In the genomic region with DNA sequence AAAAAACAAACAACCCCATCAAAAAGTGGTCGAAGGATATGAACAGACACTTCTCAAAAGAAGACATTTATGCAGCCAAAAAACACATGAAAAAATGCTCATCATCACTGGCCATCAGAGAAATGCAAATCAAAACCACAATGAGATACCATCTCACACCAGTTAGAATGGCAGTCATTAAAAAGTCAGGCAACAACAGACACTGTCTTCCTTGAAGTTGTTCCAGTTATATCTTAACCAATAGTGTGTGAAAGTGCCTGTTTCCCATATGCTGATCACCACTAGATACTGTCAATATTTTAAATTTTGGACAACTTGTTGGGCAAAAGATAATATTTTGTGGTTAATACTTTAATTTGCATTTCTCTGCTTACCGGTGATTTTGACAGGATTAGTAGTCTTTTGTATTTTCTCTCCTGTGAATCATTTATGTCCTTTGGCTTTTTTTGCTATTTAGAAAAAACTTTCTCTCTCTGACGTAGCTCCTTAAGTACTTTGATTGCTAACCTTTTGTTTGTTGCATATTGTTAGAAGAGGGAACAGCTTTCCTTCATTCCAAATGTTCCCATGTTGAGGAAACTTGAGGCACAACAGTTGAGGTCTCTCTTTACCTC, we compare ENCODE assay signal across 12 cellular contexts. TPM values are rescaled to one million over a fixed set of nuclear protein-coding genes. Genes with fewer than 3 reads are reported as not detected.
DNase-seq lines count a peak whose midpoint lies in the region; ATAC-seq, FAIRE-seq and TF ChIP-seq lines count a peak whose summit lies in the region.
"Not testable (repeated sequence)": the region's sequence is repeated elsewhere in the genome, so short reads cannot be mapped to it uniquely, and the experiment has no call there.
"Had no signal": no experiment of that assay in that cellular context is flagged by ENCODE, and none has a peak within 500 bp of the region (broad histone marks: within the 10 kb centered on the region; RNA-seq: fewer than 3 reads in every experiment).

No MANE protein-coding gene starts in this region.

- H2AFZ ChIP-seq in GM12878 (ENCODE audit: control insufficient read depth, low read depth, low read length) = not testable (repeated sequence)

- RAD21 ChIA-PET in GM12878 (lab: Charles Lee; ENCODE audit: unreplicated experiment) = not testable (repeated sequence)

- not testable (repeated sequence) for H4K20me1 ChIP-seq in GM12878 (ENCODE audit: control insufficient read depth, insufficient read depth)

- FAIRE-seq in GM19239 (lab: Jason Lieb, UNC) (peak; percentile 26), GM12878 (lab: Jason Lieb, UNC) (peak; percentile 62)

- not testable (repeated sequence) for TF ChIP-seq CTCF in GM12878 (IDR thresholded peaks at IDR 0.05 in 2 of 3, conservative IDR thresholded peaks at IDR 0.05 in 1 of 3; ENCODE audit: control insufficient read depth in 2 of 3, extremely low read depth in 1 of 3, insufficient read depth in 1 of 3, low read depth in 3 of 3, low read length in 3 of 3)

- not testable (repeated sequence) for H3K4me1 ChIP-seq in GM12878 (ENCODE audit: control insufficient read depth, insufficient read depth, low read length)

- not testable (repeated sequence) for H3K79me2 ChIP-seq in GM12878 (ENCODE audit: control insufficient read depth, insufficient read depth, low read length)

- H3K27ac ChIP-seq in GM12878 (ENCODE audit: control insufficient read depth, insufficient read depth) = not testable (repeated sequence)

- POLR2A ChIA-PET in GM12878 (lab: Charles Lee) = not testable (repeated sequence)

- DNase-seq in GM19239 (ENCODE audit: insufficient read length, low spot score) = not testable (repeated sequence)
- peak; percentile 17 for DNase-seq in GM12878 (ENCODE audit: low read depth, low spot score)

- TF ChIP-seq POLR2A in GM12878 (IDR thresholded peaks at IDR 0.05; ENCODE audit: low read depth, low read length) = not testable (repeated sequence)

- intact Hi-C loops in GM12878 (cut with micrococcal nuclease; ENCODE audit: unreplicated experiment) = not testable (repeated sequence)

- CTCF ChIA-PET in GM12878 (lab: Yijun Ruan, JAX) = not testable (repeated sequence)

- ATAC-seq in GM18867 (IDR thresholded peaks at IDR 0.05; ENCODE audit: unreplicated experiment) = peak; percentile 47
- ATAC-seq in HG02938 (IDR thresholded peaks at IDR 0.05; ENCODE audit: unreplicated experiment) = peak; percentile 66
- ATAC-seq in HG03354 (IDR thresholded peaks at IDR 0.05; ENCODE audit: poor library complexity, severe bottlenecking, unreplicated experiment) = peak; percentile 84
- peak; percentile 59 for ATAC-seq in HG03460 (IDR thresholded peaks at IDR 0.05; ENCODE audit: unreplicated experiment)
- ATAC-seq in GM12878 = peak; percentile 83

- SMC1A ChIA-PET in GM12878 (lab: Charles Lee; ENCODE audit: uncharacterized antibody, unreplicated experiment) = not testable (repeated sequence)

- TF ChIP-seq EP300 in GM12878 (IDR thresholded peaks at IDR 0.05; ENCODE audit: borderline replicate concordance in 1 of 2, control insufficient read depth in 1 of 2, low read depth in 2 of 2, low read length in 2 of 2) = not testable (repeated sequence)

- BruUV-seq in GM12878 (replicated peaks; lab: Mats Ljungman, UMichigan) = not testable (repeated sequence)

- WGBS in GM12878 (ENCODE audit: insufficient coverage, insufficient replicate concordance, low lambda C conversion rate, missing lambda C conversion rate) = 0% methylated on average over 3 of the region's 3 CpGs

- not testable (repeated sequence) for H3K27me3 ChIP-seq in GM12878 (replicated peaks in 1 of 2; ENCODE audit: control insufficient read depth in 2 of 2, insufficient read depth in 2 of 2, low read length in 1 of 2)

- in situ Hi-C loops in GM12878 (cut with MboI) = not testable (repeated sequence)

- H3K4me2 ChIP-seq in GM12878 (ENCODE audit: control insufficient read depth, insufficient read depth) = not testable (repeated sequence)

- not testable (repeated sequence) for H3K9ac ChIP-seq in GM12878 (ENCODE audit: control insufficient read depth, insufficient read depth, low read length)

- H3K4me3 ChIP-seq in GM12878 = not testable (repeated sequence)

- not testable (repeated sequence) for TF ChIP-seq RAD21 in GM12878 (IDR thresholded peaks at IDR 0.05; ENCODE audit: insufficient read depth, low read depth, low read length)

- not testable (repeated sequence) for H3K36me3 ChIP-seq in GM12878 (ENCODE audit: control insufficient read depth in 2 of 2, insufficient read depth in 2 of 2, low read length in 1 of 2)

- not testable (repeated sequence) for H3K9me3 ChIP-seq in GM12878 (replicated peaks; ENCODE audit: control insufficient read depth, insufficient read depth, low read length)

TF ChIP-seq in GM12878, 131 proteins besides CTCF, POLR2A, EP300 and RAD21:
- TF ChIP-seq DPF2 (IDR thresholded peaks at IDR 0.05) (peak; percentile 39; the same call in 1 of the 2 replicates), ATF7 (IDR thresholded peaks at IDR 0.05; ENCODE audit: low read depth) (peak; percentile 35; the same call in 1 of the 2 replicates), IKZF2 (IDR thresholded peaks at IDR 0.05) (0 out of 4 replicates have a peak, but pooled peaks of 1 of the 2 experiments have one; percentile 12), MTA2 (IDR thresholded peaks at IDR 0.05; ENCODE audit: low read depth) (peak; percentile 82)

RNA-seq across cellular contexts. Expression of a gene that starts 17.0 kb away (rescaled TPM):
- not detected in 2 replicates for total RNA-seq in GM12878 (2013; cell fraction: nucleolus; rRNA removed)
- total RNA-seq in GM12878 (2014; rRNA removed) = not detected in 2 replicates
- total RNA-seq in GM12878 (2014; rRNA removed; fragmentation: Illumina TruSeq; extraction: Trizol) = not detected in 2 replicates
- total RNA-seq in GM12878 (2021) = not detected in 2 replicates
- not detected for polyA plus RNA-seq in GM12878 (2011; ENCODE audit: low read depth)
- polyA plus RNA-seq in GM12878 (2011; rRNA removed) = not detected in 2 replicates
- polyA plus RNA-seq in GM12878 (2011; cell fraction: cytosol; rRNA removed) = not detected in 2 replicates
- not detected in 2 replicates for polyA plus RNA-seq in GM12878 (2011; cell fraction: nucleus; rRNA removed)
- not detected in 2 replicates for polyA plus RNA-seq in GM12878 (2012)
- polyA plus RNA-seq in GM12878 (2014; fragmentation: Illumina TruSeq; extraction: Trizol) = not detected in 2 replicates
- not detected for polyA plus RNA-seq in GM12878 (2014; fragmentation: Nextera tagmentation; extraction: Ambion mirVana)
- not detected in 2 replicates for polyA plus RNA-seq in GM12878 (2014; rRNA removed)
- polyA plus RNA-seq in GM12878 (2016; fragmentation: Nextera tagmentation; extraction: Ambion mirVana) = not detected
- polyA minus RNA-seq in GM12878 (2011; rRNA and poly(A)+ RNA removed) = not detected in 2 replicates
- not detected in 2 replicates for polyA minus RNA-seq in GM12878 (2011; cell fraction: cytosol; rRNA and poly(A)+ RNA removed)
- polyA minus RNA-seq in GM12878 (2011; cell fraction: nucleus; rRNA and poly(A)+ RNA removed) = not detected in 2 replicates
- total RNA-seq: Caco-2; CD4-positive, alpha-beta T cell; GM23248; H4; IMR-90; K562 had no signal
- polyA plus RNA-seq: GM23248, IMR-90, K562 had no signal

RNA-seq across cellular contexts. Expression of a gene that starts 30.4 kb away (rescaled TPM):
- not detected in 2 replicates for total RNA-seq in GM12878 (2013; cell fraction: nucleolus; rRNA removed)
- not detected in 2 replicates for total RNA-seq in GM12878 (2014; rRNA removed)
- not detected in 2 replicates for total RNA-seq in GM12878 (2014; rRNA removed; fragmentation: Illumina TruSeq; extraction: Trizol)
- not detected in 2 replicates for total RNA-seq in GM12878 (2021)
- not detected for polyA plus RNA-seq in GM12878 (2011; ENCODE audit: low read depth)
- not detected in 2 replicates for polyA plus RNA-seq in GM12878 (2011; rRNA removed)
- polyA plus RNA-seq in GM12878 (2011; cell fraction: cytosol; rRNA removed) = not detected in 2 replicates
- polyA plus RNA-seq in GM12878 (2011; cell fraction: nucleus; rRNA removed) = not detected in 2 replicates
- not detected in 2 replicates for polyA plus RNA-seq in GM12878 (2012)
- polyA plus RNA-seq in GM12878 (2014; fragmentation: Illumina TruSeq; extraction: Trizol) = not detected in 2 replicates
- polyA plus RNA-seq in GM12878 (2014; fragmentation: Nextera tagmentation; extraction: Ambion mirVana) = not detected
- not detected in 2 replicates for polyA plus RNA-seq in GM12878 (2014; rRNA removed)
- not detected for polyA plus RNA-seq in GM12878 (2016; fragmentation: Nextera tagmentation; extraction: Ambion mirVana)
- polyA minus RNA-seq in GM12878 (2011; rRNA and poly(A)+ RNA removed) = not detected in 2 replicates
- not detected in 2 replicates for polyA minus RNA-seq in GM12878 (2011; cell fraction: cytosol; rRNA and poly(A)+ RNA removed)
- polyA minus RNA-seq in GM12878 (2011; cell fraction: nucleus; rRNA and poly(A)+ RNA removed) = not detected in 2 replicates
- total RNA-seq: Caco-2; CD4-positive, alpha-beta T cell; GM23248; H4; IMR-90; K562 had no signal
- polyA plus RNA-seq: GM23248, IMR-90, K562 had no signal
